17 cellular contexts compared by ENCODE assay signal in the genomic region with DNA sequence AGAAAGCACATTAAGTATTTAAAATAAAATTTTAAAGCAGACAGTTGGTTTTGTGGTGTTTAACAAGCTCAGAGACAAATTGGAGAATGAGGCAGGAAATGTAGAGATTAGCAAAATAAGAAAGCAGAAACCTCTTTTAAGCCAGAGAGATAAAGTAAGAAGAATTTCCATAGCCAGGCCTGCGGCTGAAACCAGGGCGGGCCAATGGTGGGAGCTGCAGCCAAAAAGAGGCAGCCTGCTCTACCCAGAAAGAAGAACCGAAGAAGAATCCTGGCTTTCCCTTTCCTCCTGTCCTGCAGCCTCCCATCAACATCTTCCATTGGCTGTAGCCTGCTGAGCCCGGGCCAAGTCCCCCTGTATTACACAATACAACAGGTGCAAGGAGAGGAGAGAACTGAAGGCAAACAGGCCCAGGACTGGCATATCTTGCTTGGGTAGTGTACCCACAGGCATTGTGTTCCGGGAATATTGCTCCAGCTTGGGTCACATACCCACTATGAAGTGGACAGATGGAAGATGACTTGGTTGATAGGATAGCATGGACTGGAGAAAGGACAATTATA.
"Had no signal": no experiment of that assay in that cellular context is flagged by ENCODE, and none has a peak within 500 bp of the region (broad histone marks: within the 10 kb centered on the region; RNA-seq: fewer than 3 reads in every experiment).

No MANE protein-coding gene starts in this region.

- ATAC-seq: T-cell had no signal

- H3K27ac Mint-ChIP-seq: activated B cell treated with CpG ODN at 0.5 μM for 24 hours; activated CD4-positive, alpha-beta T cell treated with anti-CD3 and anti-CD28 coated beads, Interleukin-2, amount 10 ng/mL, durations not matched to agents 7 days and 5 days; activated naive CD4-positive, alpha-beta T cell treated with anti-CD3 and anti-CD28 coated beads, Interleukin-2, amount 10 ng/mL, durations not matched to agents 7 days and 5 days; activated T-helper 2 cell treated with anti-CD3 and anti-CD28 coated beads, Interferon-gamma antibody, Interleukin-2, Interleukin-4, amounts not matched to agents 10 μg/mL and 5 μg/mL and 100 μg/mL, durations not matched to agents 14 hours and 24 hours and 36 hours; nephron progenitor cell; stimulated activated memory B cell treated with anti-CD40 and anti-IgM and Interleukin-4, amounts not matched to agents 10 μg/mL and 1 μg/mL and 100 μg/mL, for 72 hours; T-cell had no signal

- H3K9me3 ChIP-seq: adrenal gland, lower lobe of right lung, tibial artery had no signal

- H3K27ac ChIP-seq: adrenal gland, coronary artery, lower lobe of right lung, skin epidermis, tibial artery had no signal

- H3K4me1 Mint-ChIP-seq: activated B cell treated with CpG ODN at 0.5 μM for 24 hours; activated naive CD4-positive, alpha-beta T cell treated with anti-CD3 and anti-CD28 coated beads, Interleukin-2, amount 10 ng/mL, durations not matched to agents 7 days and 5 days; nephron progenitor cell; stimulated activated memory B cell treated with anti-CD40 and anti-IgM and Interleukin-4, amounts not matched to agents 10 μg/mL and 1 μg/mL and 100 μg/mL, for 72 hours; T-cell had no signal

- H3K9me3 Mint-ChIP-seq: activated B cell treated with CpG ODN at 0.5 μM for 24 hours; activated CD4-positive, alpha-beta T cell treated with anti-CD3 and anti-CD28 coated beads, Interleukin-2, amount 10 ng/mL, durations not matched to agents 7 days and 5 days; activated naive CD4-positive, alpha-beta T cell treated with anti-CD3 and anti-CD28 coated beads, Interleukin-2, amount 10 ng/mL, durations not matched to agents 7 days and 5 days; activated T-helper 2 cell treated with anti-CD3 and anti-CD28 coated beads, Interferon-gamma antibody, Interleukin-2, Interleukin-4, amounts not matched to agents 10 μg/mL and 5 μg/mL and 100 μg/mL, durations not matched to agents 14 hours and 24 hours and 36 hours; stimulated activated memory B cell treated with anti-CD40 and anti-IgM and Interleukin-4, amounts not matched to agents 10 μg/mL and 1 μg/mL and 100 μg/mL, for 72 hours; T-cell had no signal

- H3K4me3 Mint-ChIP-seq: activated B cell treated with CpG ODN at 0.5 μM for 24 hours; activated CD4-positive, alpha-beta T cell treated with anti-CD3 and anti-CD28 coated beads, Interleukin-2, amount 10 ng/mL, durations not matched to agents 7 days and 5 days; activated naive CD4-positive, alpha-beta T cell treated with anti-CD3 and anti-CD28 coated beads, Interleukin-2, amount 10 ng/mL, durations not matched to agents 7 days and 5 days; nephron progenitor cell; stimulated activated memory B cell treated with anti-CD40 and anti-IgM and Interleukin-4, amounts not matched to agents 10 μg/mL and 1 μg/mL and 100 μg/mL, for 72 hours; T-cell had no signal

- H3K4me1 ChIP-seq: adrenal gland, lower lobe of right lung, tibial artery had no signal

- DNase-seq: activated B cell treated with CpG ODN at 0.5 μM for 24 hours; activated CD4-positive, alpha-beta T cell treated with anti-CD3 and anti-CD28 coated beads, Interleukin-2, amount 10 ng/mL, durations not matched to agents 7 days and 5 days; activated naive CD4-positive, alpha-beta T cell treated with anti-CD3 and anti-CD28 coated beads, Interleukin-2, amount 10 ng/mL, durations not matched to agents 7 days and 5 days; activated T-cell treated with anti-CD3 and anti-CD28 coated beads for 4 hours; adrenal gland; central memory CD4-positive, alpha-beta T cell; effector memory CD4-positive, alpha-beta T cell; lower lobe of right lung; nephron progenitor cell; T-cell; T1000 had no signal

- H3K36me3 ChIP-seq: adrenal gland, lower lobe of right lung, tibial artery had no signal

- FAIRE-seq: frontal cortex had no signal

- H3K36me3 Mint-ChIP-seq: activated naive CD4-positive, alpha-beta T cell treated with anti-CD3 and anti-CD28 coated beads, Interleukin-2, amount 10 ng/mL, durations not matched to agents 7 days and 5 days; stimulated activated memory B cell treated with anti-CD40 and anti-IgM and Interleukin-4, amounts not matched to agents 10 μg/mL and 1 μg/mL and 100 μg/mL, for 72 hours had no signal

- H3K4me3 ChIP-seq: adrenal gland, coronary artery, lower lobe of right lung, skin epidermis, tibial artery had no signal
